Comparison of ENCODE assay signal across 1 cellular context in the genomic region with DNA sequence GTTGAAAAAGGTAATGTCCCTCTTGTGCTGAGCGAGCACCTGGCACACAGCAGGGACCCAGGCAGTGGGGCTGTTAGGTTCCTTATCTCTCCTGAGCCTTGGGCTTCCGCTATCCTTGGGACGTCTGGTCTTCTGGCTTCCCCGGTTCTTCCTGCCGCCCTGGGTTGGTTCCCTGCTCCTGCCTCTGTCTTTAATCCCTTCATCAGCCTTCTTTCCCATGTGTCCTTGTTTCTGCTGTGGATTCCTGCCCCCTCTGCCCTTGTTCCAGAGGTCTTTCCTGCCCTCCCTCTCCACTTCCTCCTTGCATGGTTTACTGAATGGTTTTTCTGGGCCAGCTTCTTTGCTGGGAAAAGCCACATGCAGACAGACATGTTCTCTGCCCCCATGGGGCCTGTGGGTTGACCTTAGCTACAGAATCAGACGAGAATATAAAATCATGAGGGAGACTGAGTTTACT.
TF ChIP-seq lines count a peak whose summit lies in the region.

No MANE protein-coding gene starts in this region.

TF ChIP-seq in endothelial cell of umbilical vein, 7 proteins besides CTCF, POLR2A, EP300 and RAD21:
- peak; percentile 16 for TF ChIP-seq POLR2AphosphoS5 (IDR thresholded peaks at IDR 0.05; ENCODE audit: insufficient read depth, low read depth, low read length)
- no peak for TF ChIP-seq MYC (IDR thresholded peaks at IDR 0.05; ENCODE audit: low read depth, low read length)
- no peak for TF ChIP-seq GATA2 (IDR thresholded peaks at IDR 0.05; ENCODE audit: insufficient read depth, insufficient read length, low read depth, low read length)
- TF ChIP-seq FOS (IDR thresholded peaks at IDR 0.05; ENCODE audit: borderline replicate concordance, insufficient read depth, low read length), result no peak
- TF ChIP-seq JUN (IDR thresholded peaks at IDR 0.05; ENCODE audit: borderline replicate concordance, insufficient read depth, insufficient read length, low read depth), result no peak
